In the genomic region with DNA sequence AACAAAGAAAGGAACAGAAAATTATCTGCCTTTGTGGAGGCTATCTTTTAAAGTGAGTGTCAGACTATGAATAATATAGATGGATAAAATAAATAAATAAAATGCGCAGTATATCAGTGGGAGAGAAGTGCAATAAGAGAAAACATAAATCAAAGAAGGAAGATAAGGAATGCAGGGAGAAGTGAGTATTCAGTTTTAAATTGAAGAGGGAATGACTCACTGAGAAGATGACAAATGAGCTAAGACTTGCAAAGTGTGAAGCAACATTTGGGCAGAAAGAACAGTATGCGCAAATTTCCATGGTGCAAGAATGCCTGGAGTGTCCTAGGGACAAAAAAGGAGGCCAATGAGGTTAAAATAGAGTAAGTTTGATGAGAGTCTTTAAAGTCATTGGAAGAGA, we compare ENCODE assay signal across 17 cellular contexts.
DNase-seq lines count a peak whose midpoint lies in the region; ATAC-seq and TF ChIP-seq lines count a peak whose summit lies in the region.
"Had no signal": no experiment of that assay in that cellular context is flagged by ENCODE, and none has a peak within 500 bp of the region (broad histone marks: within the 10 kb centered on the region; RNA-seq: fewer than 3 reads in every experiment).

No MANE protein-coding gene starts in this region.

- H3K36me3 ChIP-seq in lower lobe of right lung = no peaks in the 10 kb centered on the region
- no peaks in the 10 kb centered on the region for H3K36me3 ChIP-seq in CD4-positive, alpha-beta memory T cell (ENCODE audit: insufficient read depth, low read length)
- H3K36me3 ChIP-seq: neutrophil had no signal

- POLR2A ChIA-PET in CD4-positive, alpha-beta memory T cell (lab: Charles Lee; ENCODE audit: partially characterized antibody) = no interaction called here

- no peak overlapping the region for H3K4me3 ChIP-seq in lower lobe of right lung
- no peak overlapping the region for H3K4me3 ChIP-seq in CD4-positive, alpha-beta memory T cell (ENCODE audit: low read length in 2 of 2)
- H3K4me3 ChIP-seq: SK-N-MC, skin epidermis had no signal

- no peaks in the 10 kb centered on the region for H3K27me3 Mint-ChIP-seq in CD4-positive, alpha-beta memory T cell
- H3K27me3 Mint-ChIP-seq: CD4-positive, CD25-positive, alpha-beta regulatory T cell; memory B cell; stimulated activated naive CD8-positive, alpha-beta T cell treated with anti-CD3 and anti-CD28 coated beads, Interleukin-15, Interleukin-2, amounts not matched to agents 100 ng/mL and 50 ng/mL, for 24 hours had no signal

- no peaks in the 10 kb centered on the region for H3K36me3 Mint-ChIP-seq in CD4-positive, alpha-beta memory T cell
- H3K36me3 Mint-ChIP-seq: CD4-positive, CD25-positive, alpha-beta regulatory T cell; memory B cell had no signal

- H3K9me3 ChIP-seq in lower lobe of right lung = no peaks in the 10 kb centered on the region
- no peaks in the 10 kb centered on the region for H3K9me3 ChIP-seq in CD4-positive, alpha-beta memory T cell (ENCODE audit: control insufficient read depth in 1 of 2, low read length in 2 of 2)
- H3K9me3 ChIP-seq: neutrophil had no signal

- H3K27ac Mint-ChIP-seq in CD4-positive, alpha-beta memory T cell = no peak overlapping the region
- H3K27ac Mint-ChIP-seq: CD4-positive, CD25-positive, alpha-beta regulatory T cell; memory B cell; stimulated activated naive CD8-positive, alpha-beta T cell treated with anti-CD3 and anti-CD28 coated beads, Interleukin-15, Interleukin-2, amounts not matched to agents 100 ng/mL and 50 ng/mL, for 24 hours had no signal

- no peaks in the 10 kb centered on the region for H3K27me3 ChIP-seq in lower lobe of right lung (ENCODE audit: low read depth)
- no peaks in the 10 kb centered on the region for H3K27me3 ChIP-seq in CD4-positive, alpha-beta memory T cell (ENCODE audit: insufficient read depth, low read length)
- H3K27me3 ChIP-seq: neutrophil had no signal

- no peak for TF ChIP-seq CTCF in lower lobe of right lung (IDR thresholded peaks at IDR 0.05)

- H3K4me1 Mint-ChIP-seq in CD4-positive, alpha-beta memory T cell = no peaks in the 10 kb centered on the region
- H3K4me1 Mint-ChIP-seq: CD4-positive, CD25-positive, alpha-beta regulatory T cell; memory B cell had no signal

- H3K4me3 Mint-ChIP-seq in CD4-positive, alpha-beta memory T cell = no peak overlapping the region
- H3K4me3 Mint-ChIP-seq: CD4-positive, CD25-positive, alpha-beta regulatory T cell; memory B cell; stimulated activated naive CD8-positive, alpha-beta T cell treated with anti-CD3 and anti-CD28 coated beads, Interleukin-15, Interleukin-2, amounts not matched to agents 100 ng/mL and 50 ng/mL, for 24 hours had no signal

- H3K27ac ChIP-seq in lower lobe of right lung = no peak overlapping the region
- no peak overlapping the region for H3K27ac ChIP-seq in CD4-positive, alpha-beta memory T cell (ENCODE audit: low read depth, low read length)
- H3K27ac ChIP-seq: epithelial cell of prostate, neutrophil, SK-N-MC, skin epidermis had no signal

- DNase-seq in HS-5 (ENCODE audit: low read depth) (peak; percentile 23), RKO (ENCODE audit: low spot score) (peak; percentile 37), fibroblast of peridontal ligament (ENCODE audit: extremely low read depth) (peak; percentile 18), renal cortical epithelial cell (ENCODE audit: low read depth) (peak; percentile 76), NCI-H2081 treated with DMSO at 0.1 percent for 48 hours (lab: John Stamatoyannopoulos, UW) (no peak), lower lobe of right lung (no peak)
- DNase-seq in CD4-positive, alpha-beta memory T cell = no peak
- DNase-seq: activated naive CD4-positive, alpha-beta T cell; CD4-positive, CD25-positive, alpha-beta regulatory T cell; NCI-H2107 had no signal

- ATAC-seq in lower lobe of right lung (no peak), GM18873 (IDR thresholded peaks at IDR 0.05; ENCODE audit: low FRiP score, unreplicated experiment) (no peak)

- H3K9me3 Mint-ChIP-seq in CD4-positive, alpha-beta memory T cell = peaks cover 0 to 4% (median 0%) of the 10 kb centered on the region in 8 donors
- H3K9me3 Mint-ChIP-seq: memory B cell; stimulated activated naive CD8-positive, alpha-beta T cell treated with anti-CD3 and anti-CD28 coated beads, Interleukin-15, Interleukin-2, amounts not matched to agents 100 ng/mL and 50 ng/mL, for 24 hours had no signal

- no peaks in the 10 kb centered on the region for H3K4me1 ChIP-seq in lower lobe of right lung
- no peaks in the 10 kb centered on the region for H3K4me1 ChIP-seq in CD4-positive, alpha-beta memory T cell (ENCODE audit: insufficient read depth, low read length)

- intact Hi-C loops in lower lobe of right lung (cut with DNase I) = no loop called here
- intact Hi-C loops in CD4-positive, alpha-beta memory T cell (cut with micrococcal nuclease) = no loop called here

- CTCF ChIA-PET in CD4-positive, alpha-beta memory T cell (lab: Charles Lee; ENCODE audit: partially characterized antibody) = no interaction called here

Comparison
In these comparisons a context has a peak if more than half of its experiments do, and no peak if none do; other contexts are left out.
1. DNase-seq: peak in HS-5 (single experiment), RKO (single experiment), fibroblast of peridontal ligament (single experiment) and renal cortical epithelial cell (single experiment); none in NCI-H2081 treated with DMSO at 0.1 percent for 48 hours (single experiment), lower lobe of right lung (single experiment) and CD4-positive, alpha-beta memory T cell (0 of 5).